Comparison of ENCODE assay signal across 1 cellular context in genomic region chr2:44354761-44355160, GRCh38.
TF ChIP-seq lines count a peak whose summit lies in the region.

No MANE protein-coding gene starts in this region.

TF ChIP-seq in K562, 482 proteins besides CTCF, POLR2A, EP300 and RAD21:
- TF ChIP-seq TAL1 (IDR thresholded peaks at IDR 0.05) (peak; percentile 42; the same call in 1 of the 2 replicates), SNIP1 (IDR thresholded peaks at IDR 0.05; ENCODE audit: low read depth) (no peak), ETV5 (CRISPR knock-in tag; IDR thresholded peaks at IDR 0.05; ENCODE audit: low read depth) (no peak), SP1 (CRISPR knock-in tag; IDR thresholded peaks at IDR 0.05) (no peak), NCOR1 (IDR thresholded peaks at IDR 0.05) (peak; percentile 28; the same call in 1 of the 2 replicates), DDX20 (tag; IDR thresholded peaks at IDR 0.05; ENCODE audit: low read depth) (no peak), ZNF395 (CRISPR knock-in tag; IDR thresholded peaks at IDR 0.05) (no peak), TCF3 (CRISPR knock-in tag; IDR thresholded peaks at IDR 0.05) (peak; percentile 24; the same call in 1 of the 2 replicates), CBFA2T2 (conservative IDR thresholded peaks at IDR 0.05) (peak; percentile 48), CBFA2T3 (IDR thresholded peaks at IDR 0.05) (peak; percentile 74), KDM1A (IDR thresholded peaks at IDR 0.05) (peak; percentile 59 to 60; a peak in 3 of 4 replicates), TEAD4 (IDR thresholded peaks at IDR 0.05; ENCODE audit: low read length) (peak; percentile 61), TEAD4 (CRISPR knock-in tag; IDR thresholded peaks at IDR 0.05; ENCODE audit: borderline replicate concordance) (no peak), ARID1B (IDR thresholded peaks at IDR 0.05) (peak; percentile 57; the same call in 1 of the 2 replicates), ATF6 (CRISPR knock-in tag; IDR thresholded peaks at IDR 0.05) (no peak), ADNP (tag; IDR thresholded peaks at IDR 0.05) (peak; percentile 84), RCOR1 (IDR thresholded peaks at IDR 0.05; ENCODE audit: borderline replicate concordance in 1 of 2, low read depth in 2 of 2, low read length in 2 of 2) (peak in 1 of 2 experiments; percentile 5; a peak in 1 of 4 replicates), ELK1 (CRISPR knock-in tag; IDR thresholded peaks at IDR 0.05) (no peak)
